1 cellular context compared by ENCODE assay signal in genomic region chr10:97318772-97319651, GRCh38.
TF ChIP-seq lines count a peak whose summit lies in the region.

Gene FRAT1 (plus strand): TSS chr10:97319271. CDS start chr10:97319454, 183 bp downstream.

TF ChIP-seq in HepG2, 621 proteins besides CTCF, POLR2A, EP300 and RAD21 (continued from another document and continues in another):
- TF ChIP-seq, protein P1, sequence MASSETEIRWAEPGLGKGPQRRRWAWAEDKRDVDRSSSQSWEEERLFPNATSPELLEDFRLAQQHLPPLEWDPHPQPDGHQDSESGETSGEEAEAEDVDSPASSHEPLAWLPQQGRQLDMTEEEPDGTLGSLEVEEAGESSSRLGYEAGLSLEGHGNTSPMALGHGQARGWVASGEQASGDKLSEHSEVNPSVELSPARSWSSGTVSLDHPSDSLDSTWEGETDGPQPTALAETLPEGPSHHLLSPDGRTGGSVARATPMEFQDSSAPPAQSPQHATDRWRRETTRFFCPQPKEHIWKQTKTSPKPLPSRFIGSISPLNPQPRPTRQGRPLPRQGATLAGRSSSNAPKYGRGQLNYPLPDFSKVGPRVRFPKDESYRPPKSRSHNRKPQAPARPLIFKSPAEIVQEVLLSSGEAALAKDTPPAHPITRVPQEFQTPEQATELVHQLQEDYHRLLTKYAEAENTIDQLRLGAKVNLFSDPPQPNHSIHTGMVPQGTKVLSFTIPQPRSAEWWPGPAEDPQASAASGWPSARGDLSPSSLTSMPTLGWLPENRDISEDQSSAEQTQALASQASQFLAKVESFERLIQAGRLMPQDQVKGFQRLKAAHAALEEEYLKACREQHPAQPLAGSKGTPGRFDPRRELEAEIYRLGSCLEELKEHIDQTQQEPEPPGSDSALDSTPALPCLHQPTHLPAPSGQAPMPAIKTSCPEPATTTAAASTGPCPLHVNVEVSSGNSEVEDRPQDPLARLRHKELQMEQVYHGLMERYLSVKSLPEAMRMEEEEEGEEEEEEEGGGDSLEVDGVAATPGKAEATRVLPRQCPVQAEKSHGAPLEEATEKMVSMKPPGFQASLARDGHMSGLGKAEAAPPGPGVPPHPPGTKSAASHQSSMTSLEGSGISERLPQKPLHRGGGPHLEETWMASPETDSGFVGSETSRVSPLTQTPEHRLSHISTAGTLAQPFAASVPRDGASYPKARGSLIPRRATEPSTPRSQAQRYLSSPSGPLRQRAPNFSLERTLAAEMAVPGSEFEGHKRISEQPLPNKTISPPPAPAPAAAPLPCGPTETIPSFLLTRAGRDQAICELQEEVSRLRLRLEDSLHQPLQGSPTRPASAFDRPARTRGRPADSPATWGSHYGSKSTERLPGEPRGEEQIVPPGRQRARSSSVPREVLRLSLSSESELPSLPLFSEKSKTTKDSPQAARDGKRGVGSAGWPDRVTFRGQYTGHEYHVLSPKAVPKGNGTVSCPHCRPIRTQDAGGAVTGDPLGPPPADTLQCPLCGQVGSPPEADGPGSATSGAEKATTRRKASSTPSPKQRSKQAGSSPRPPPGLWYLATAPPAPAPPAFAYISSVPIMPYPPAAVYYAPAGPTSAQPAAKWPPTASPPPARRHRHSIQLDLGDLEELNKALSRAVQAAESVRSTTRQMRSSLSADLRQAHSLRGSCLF (CRISPR knock-in tag; IDR thresholded peaks at IDR 0.05; ENCODE audit: borderline replicate concordance) = no peak
- TF ChIP-seq, protein P2, sequence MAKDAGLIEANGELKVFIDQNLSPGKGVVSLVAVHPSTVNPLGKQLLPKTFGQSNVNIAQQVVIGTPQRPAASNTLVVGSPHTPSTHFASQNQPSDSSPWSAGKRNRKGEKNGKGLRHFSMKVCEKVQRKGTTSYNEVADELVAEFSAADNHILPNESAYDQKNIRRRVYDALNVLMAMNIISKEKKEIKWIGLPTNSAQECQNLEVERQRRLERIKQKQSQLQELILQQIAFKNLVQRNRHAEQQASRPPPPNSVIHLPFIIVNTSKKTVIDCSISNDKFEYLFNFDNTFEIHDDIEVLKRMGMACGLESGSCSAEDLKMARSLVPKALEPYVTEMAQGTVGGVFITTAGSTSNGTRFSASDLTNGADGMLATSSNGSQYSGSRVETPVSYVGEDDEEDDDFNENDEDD (CRISPR knock-in tag; IDR thresholded peaks at IDR 0.05; ENCODE audit: borderline replicate concordance) = no peak
- no peak for TF ChIP-seq ARHGAP35 (CRISPR knock-in tag; IDR thresholded peaks at IDR 0.05; ENCODE audit: borderline replicate concordance)
- peak; percentile 70; the same call in 1 of the 2 replicates for TF ChIP-seq ELF3 (CRISPR knock-in tag; IDR thresholded peaks at IDR 0.05)
- peak; percentile 60 for TF ChIP-seq HDAC1 (CRISPR knock-in tag; IDR thresholded peaks at IDR 0.05)
- peak; percentile 74 for TF ChIP-seq FOXP4 (CRISPR knock-in tag; IDR thresholded peaks at IDR 0.05)
- TF ChIP-seq, protein P3, sequence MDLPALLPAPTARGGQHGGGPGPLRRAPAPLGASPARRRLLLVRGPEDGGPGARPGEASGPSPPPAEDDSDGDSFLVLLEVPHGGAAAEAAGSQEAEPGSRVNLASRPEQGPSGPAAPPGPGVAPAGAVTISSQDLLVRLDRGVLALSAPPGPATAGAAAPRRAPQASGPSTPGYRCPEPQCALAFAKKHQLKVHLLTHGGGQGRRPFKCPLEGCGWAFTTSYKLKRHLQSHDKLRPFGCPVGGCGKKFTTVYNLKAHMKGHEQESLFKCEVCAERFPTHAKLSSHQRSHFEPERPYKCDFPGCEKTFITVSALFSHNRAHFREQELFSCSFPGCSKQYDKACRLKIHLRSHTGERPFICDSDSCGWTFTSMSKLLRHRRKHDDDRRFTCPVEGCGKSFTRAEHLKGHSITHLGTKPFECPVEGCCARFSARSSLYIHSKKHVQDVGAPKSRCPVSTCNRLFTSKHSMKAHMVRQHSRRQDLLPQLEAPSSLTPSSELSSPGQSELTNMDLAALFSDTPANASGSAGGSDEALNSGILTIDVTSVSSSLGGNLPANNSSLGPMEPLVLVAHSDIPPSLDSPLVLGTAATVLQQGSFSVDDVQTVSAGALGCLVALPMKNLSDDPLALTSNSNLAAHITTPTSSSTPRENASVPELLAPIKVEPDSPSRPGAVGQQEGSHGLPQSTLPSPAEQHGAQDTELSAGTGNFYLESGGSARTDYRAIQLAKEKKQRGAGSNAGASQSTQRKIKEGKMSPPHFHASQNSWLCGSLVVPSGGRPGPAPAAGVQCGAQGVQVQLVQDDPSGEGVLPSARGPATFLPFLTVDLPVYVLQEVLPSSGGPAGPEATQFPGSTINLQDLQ (CRISPR knock-in tag; IDR thresholded peaks at IDR 0.05) = peak; percentile 55; the same call in 1 of the 2 replicates
- no peak; the same call in 1 of the 2 replicates for TF ChIP-seq ZNF563 (CRISPR knock-in tag; IDR thresholded peaks at IDR 0.05)
- TF ChIP-seq KAT7 (CRISPR knock-in tag; IDR thresholded peaks at IDR 0.05; ENCODE audit: borderline replicate concordance) = 0 out of 2 replicates have a peak, but pooled peaks have one; percentile 7
- TF ChIP-seq, protein P4, sequence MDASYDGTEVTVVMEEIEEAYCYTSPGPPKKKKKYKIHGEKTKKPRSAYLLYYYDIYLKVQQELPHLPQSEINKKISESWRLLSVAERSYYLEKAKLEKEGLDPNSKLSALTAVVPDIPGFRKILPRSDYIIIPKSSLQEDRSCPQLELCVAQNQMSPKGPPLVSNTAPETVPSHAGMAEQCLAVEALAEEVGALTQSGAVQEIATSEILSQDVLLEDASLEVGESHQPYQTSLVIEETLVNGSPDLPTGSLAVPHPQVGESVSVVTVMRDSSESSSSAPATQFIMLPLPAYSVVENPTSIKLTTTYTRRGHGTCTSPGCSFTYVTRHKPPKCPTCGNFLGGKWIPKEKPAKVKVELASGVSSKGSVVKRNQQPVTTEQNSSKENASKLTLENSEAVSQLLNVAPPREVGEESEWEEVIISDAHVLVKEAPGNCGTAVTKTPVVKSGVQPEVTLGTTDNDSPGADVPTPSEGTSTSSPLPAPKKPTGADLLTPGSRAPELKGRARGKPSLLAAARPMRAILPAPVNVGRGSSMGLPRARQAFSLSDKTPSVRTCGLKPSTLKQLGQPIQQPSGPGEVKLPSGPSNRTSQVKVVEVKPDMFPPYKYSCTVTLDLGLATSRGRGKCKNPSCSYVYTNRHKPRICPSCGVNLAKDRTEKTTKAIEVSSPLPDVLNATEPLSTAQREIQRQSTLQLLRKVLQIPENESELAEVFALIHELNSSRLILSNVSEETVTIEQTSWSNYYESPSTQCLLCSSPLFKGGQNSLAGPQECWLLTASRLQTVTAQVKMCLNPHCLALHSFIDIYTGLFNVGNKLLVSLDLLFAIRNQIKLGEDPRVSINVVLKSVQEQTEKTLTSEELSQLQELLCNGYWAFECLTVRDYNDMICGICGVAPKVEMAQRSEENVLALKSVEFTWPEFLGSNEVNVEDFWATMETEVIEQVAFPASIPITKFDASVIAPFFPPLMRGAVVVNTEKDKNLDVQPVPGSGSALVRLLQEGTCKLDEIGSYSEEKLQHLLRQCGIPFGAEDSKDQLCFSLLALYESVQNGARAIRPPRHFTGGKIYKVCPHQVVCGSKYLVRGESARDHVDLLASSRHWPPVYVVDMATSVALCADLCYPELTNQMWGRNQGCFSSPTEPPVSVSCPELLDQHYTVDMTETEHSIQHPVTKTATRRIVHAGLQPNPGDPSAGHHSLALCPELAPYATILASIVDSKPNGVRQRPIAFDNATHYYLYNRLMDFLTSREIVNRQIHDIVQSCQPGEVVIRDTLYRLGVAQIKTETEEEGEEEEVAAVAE (CRISPR knock-in tag; IDR thresholded peaks at IDR 0.05; ENCODE audit: borderline replicate concordance) = no peak
- TF ChIP-seq ZBTB20 (CRISPR knock-in tag; IDR thresholded peaks at IDR 0.05; ENCODE audit: borderline replicate concordance, low read depth) = no peak
- no peak; the same call in 1 of the 2 replicates for TF ChIP-seq ZNF546 (CRISPR knock-in tag; conservative IDR thresholded peaks at IDR 0.05)
- TF ChIP-seq KDM2A (CRISPR knock-in tag; IDR thresholded peaks at IDR 0.05; ENCODE audit: borderline replicate concordance, low read depth) = no peak
- TF ChIP-seq CHCHD3 (CRISPR knock-in tag; IDR thresholded peaks at IDR 0.05) = no peak
- 0 out of 2 replicates have a peak, but pooled peaks have one; percentile 14 for TF ChIP-seq GATA4 (IDR thresholded peaks at IDR 0.05; ENCODE audit: borderline replicate concordance, low read depth)
- no peak for TF ChIP-seq EED (CRISPR knock-in tag; IDR thresholded peaks at IDR 0.05)
- TF ChIP-seq, protein P5, sequence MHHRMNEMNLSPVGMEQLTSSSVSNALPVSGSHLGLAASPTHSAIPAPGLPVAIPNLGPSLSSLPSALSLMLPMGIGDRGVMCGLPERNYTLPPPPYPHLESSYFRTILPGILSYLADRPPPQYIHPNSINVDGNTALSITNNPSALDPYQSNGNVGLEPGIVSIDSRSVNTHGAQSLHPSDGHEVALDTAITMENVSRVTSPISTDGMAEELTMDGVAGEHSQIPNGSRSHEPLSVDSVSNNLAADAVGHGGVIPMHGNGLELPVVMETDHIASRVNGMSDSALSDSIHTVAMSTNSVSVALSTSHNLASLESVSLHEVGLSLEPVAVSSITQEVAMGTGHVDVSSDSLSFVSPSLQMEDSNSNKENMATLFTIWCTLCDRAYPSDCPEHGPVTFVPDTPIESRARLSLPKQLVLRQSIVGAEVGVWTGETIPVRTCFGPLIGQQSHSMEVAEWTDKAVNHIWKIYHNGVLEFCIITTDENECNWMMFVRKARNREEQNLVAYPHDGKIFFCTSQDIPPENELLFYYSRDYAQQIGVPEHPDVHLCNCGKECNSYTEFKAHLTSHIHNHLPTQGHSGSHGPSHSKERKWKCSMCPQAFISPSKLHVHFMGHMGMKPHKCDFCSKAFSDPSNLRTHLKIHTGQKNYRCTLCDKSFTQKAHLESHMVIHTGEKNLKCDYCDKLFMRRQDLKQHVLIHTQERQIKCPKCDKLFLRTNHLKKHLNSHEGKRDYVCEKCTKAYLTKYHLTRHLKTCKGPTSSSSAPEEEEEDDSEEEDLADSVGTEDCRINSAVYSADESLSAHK (CRISPR knock-in tag; IDR thresholded peaks at IDR 0.05; ENCODE audit: borderline replicate concordance) = no peak
- TF ChIP-seq PITX1 (CRISPR knock-in tag; IDR thresholded peaks at IDR 0.05) = no peak
- peak; percentile 57; the same call in 1 of the 2 replicates for TF ChIP-seq ZNF350 (CRISPR knock-in tag; IDR thresholded peaks at IDR 0.05; ENCODE audit: borderline replicate concordance, low read depth)
- no peak for TF ChIP-seq ZNF501 (CRISPR knock-in tag; IDR thresholded peaks at IDR 0.05)
- TF ChIP-seq, protein P6, sequence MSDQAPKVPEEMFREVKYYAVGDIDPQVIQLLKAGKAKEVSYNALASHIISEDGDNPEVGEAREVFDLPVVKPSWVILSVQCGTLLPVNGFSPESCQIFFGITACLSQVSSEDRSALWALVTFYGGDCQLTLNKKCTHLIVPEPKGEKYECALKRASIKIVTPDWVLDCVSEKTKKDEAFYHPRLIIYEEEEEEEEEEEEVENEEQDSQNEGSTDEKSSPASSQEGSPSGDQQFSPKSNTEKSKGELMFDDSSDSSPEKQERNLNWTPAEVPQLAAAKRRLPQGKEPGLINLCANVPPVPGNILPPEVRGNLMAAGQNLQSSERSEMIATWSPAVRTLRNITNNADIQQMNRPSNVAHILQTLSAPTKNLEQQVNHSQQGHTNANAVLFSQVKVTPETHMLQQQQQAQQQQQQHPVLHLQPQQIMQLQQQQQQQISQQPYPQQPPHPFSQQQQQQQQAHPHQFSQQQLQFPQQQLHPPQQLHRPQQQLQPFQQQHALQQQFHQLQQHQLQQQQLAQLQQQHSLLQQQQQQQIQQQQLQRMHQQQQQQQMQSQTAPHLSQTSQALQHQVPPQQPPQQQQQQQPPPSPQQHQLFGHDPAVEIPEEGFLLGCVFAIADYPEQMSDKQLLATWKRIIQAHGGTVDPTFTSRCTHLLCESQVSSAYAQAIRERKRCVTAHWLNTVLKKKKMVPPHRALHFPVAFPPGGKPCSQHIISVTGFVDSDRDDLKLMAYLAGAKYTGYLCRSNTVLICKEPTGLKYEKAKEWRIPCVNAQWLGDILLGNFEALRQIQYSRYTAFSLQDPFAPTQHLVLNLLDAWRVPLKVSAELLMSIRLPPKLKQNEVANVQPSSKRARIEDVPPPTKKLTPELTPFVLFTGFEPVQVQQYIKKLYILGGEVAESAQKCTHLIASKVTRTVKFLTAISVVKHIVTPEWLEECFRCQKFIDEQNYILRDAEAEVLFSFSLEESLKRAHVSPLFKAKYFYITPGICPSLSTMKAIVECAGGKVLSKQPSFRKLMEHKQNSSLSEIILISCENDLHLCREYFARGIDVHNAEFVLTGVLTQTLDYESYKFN (CRISPR knock-in tag; conservative IDR thresholded peaks at IDR 0.05) = 0 out of 2 replicates have a peak, but pooled peaks have one; percentile 40
- TF ChIP-seq, protein P7, sequence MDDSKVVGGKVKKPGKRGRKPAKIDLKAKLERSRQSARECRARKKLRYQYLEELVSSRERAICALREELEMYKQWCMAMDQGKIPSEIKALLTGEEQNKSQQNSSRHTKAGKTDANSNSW (CRISPR knock-in tag; IDR thresholded peaks at IDR 0.05; ENCODE audit: borderline replicate concordance) = no peak
- TF ChIP-seq ZUFSP (CRISPR knock-in tag; IDR thresholded peaks at IDR 0.05; ENCODE audit: borderline replicate concordance) = no peak
- 0 out of 2 replicates have a peak, but pooled peaks have one; percentile 30 for TF ChIP-seq ELF1 (CRISPR knock-in tag; IDR thresholded peaks at IDR 0.05)
- TF ChIP-seq MYC (CRISPR knock-in tag; IDR thresholded peaks at IDR 0.05; ENCODE audit: borderline replicate concordance) = peak; percentile 35; the same call in 1 of the 2 replicates
- 0 out of 2 replicates have a peak, but pooled peaks have one; percentile 10 for TF ChIP-seq AKAP8 (CRISPR knock-in tag; IDR thresholded peaks at IDR 0.05)
- TF ChIP-seq JUND (CRISPR knock-in tag; IDR thresholded peaks at IDR 0.05) = 0 out of 2 replicates have a peak, but pooled peaks have one; percentile 43
